In the genomic region with DNA sequence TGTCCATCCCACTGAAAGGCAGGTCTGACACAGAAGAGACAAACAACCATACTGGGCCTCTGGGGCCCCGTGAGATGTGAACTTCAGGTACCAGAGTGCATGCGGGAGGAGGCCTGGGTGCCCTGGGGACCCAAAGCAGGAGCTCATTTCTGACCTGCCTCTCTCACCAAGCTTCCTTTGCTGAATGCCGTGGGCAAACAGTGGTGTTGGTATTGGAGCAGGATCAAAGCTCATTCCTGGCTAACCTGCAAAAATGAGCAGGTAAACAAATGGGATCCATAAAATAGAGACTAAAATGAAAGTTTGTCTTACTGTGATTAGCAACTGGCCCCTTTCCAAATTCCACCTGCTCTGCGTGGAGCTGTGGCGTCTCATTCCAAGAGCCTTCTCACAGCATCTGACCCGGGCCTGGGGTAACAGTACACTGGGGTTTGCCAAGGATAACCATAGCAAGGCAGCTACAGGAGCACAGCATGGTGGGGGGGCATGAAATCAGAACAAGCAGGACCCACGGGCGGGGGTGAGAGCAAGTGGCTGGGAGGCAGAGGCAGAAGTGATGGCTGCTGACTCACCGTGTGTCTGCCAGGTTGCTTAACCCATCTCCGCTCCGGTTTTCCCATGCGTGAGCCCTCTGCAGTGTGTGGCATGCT, we compare ENCODE assay signal across 11 cellular contexts.
DNase-seq lines count a peak whose midpoint lies in the region; ATAC-seq and TF ChIP-seq lines count a peak whose summit lies in the region.
"Had no signal": no experiment of that assay in that cellular context is flagged by ENCODE, and none has a peak within 500 bp of the region (broad histone marks: within the 10 kb centered on the region; RNA-seq: fewer than 3 reads in every experiment).

No MANE protein-coding gene starts in this region.

- WGBS in lung, 2 donors, result 54 to 56% methylated on average over 12 of the region's 12 CpGs

- H3K27ac Mint-ChIP-seq in WTC11, result no peak overlapping the region; the same call in 1 of the 2 replicates
- H3K27ac Mint-ChIP-seq: endodermal cell had no signal

- H3K27me3 Mint-ChIP-seq in WTC11 (ENCODE audit: low read depth), result peaks cover 3% of the 10 kb centered on the region; the same call in 1 of the 2 replicates

- DNase-seq in CD1c-positive myeloid dendritic cell (ENCODE audit: extremely low spot score) (peak; percentile 23), NCI-H2029 (lab: John Stamatoyannopoulos, UW) (peak; percentile 68), T47D (ENCODE audit: low read depth in 1 of 2, low spot score in 1 of 2) (peak; percentile 41 to 72), lung (ENCODE audit: low spot score) (peak; percentile 37), AG08396 (ENCODE audit: low spot score) (no peak), WTC11 (ENCODE audit: low spot score) (no peak)
- DNase-seq in activated CD8-positive, alpha-beta memory T cell treated with anti-CD3 and anti-CD28 coated beads, Interleukin-2, amount 50 U/mL, for 4 hours, result no peak
- DNase-seq: endodermal cell, NCI-H146, tibial artery had no signal

- H3K36me3 Mint-ChIP-seq in WTC11, result 0 out of 2 replicates have a peak, but pooled peaks cover under 1% of the 10 kb centered on the region

- no peaks in the 10 kb centered on the region for H3K36me3 ChIP-seq in lung (ENCODE audit: control insufficient read depth in 2 of 2, insufficient read depth in 2 of 2, low read length in 2 of 2)
- H3K36me3 ChIP-seq: tibial artery had no signal

- H3K27ac ChIP-seq in lung (ENCODE audit: low read depth in 1 of 2, low read length in 1 of 2), result no peak overlapping the region
- H3K27ac ChIP-seq: tibial artery had no signal

- H3K4me3 ChIP-seq in lung, result no peak overlapping the region
- H3K4me3 ChIP-seq: tibial artery had no signal

- POLR2A ChIA-PET in WTC11 (lab: Charles Lee), result no interaction called here

- H3K4me3 Mint-ChIP-seq in WTC11, result no peak overlapping the region
- H3K4me3 Mint-ChIP-seq: endodermal cell had no signal

- H3K4me1 Mint-ChIP-seq in WTC11, result peaks cover 49% of the 10 kb centered on the region

- TF ChIP-seq CTCF in lung (IDR thresholded peaks at IDR 0.05; ENCODE audit: control extremely low read depth, extremely low read depth) (no peak), WTC11 (IDR thresholded peaks at IDR 0.05) (no peak)

- no peaks in the 10 kb centered on the region for H3K27me3 ChIP-seq in lung (ENCODE audit: control insufficient read depth, insufficient read depth)

- CTCF ChIA-PET in WTC11 (lab: Charles Lee), result interaction anchor here (0.6 to 2.7 kb wide), 2 partner anchors 102 to 213 kb away, joined by 3 to 10 read pairs; no protein-coding TSS in a partner anchor

- in situ Hi-C loops in T47D (cut with HindIII; ENCODE audit: low pct_unique_long_range_greater_than_20kb, low sequenced_read_pairs), result no loop called here

- peaks cover 5 to 8% of the 10 kb centered on the region in 2 donors for H3K4me1 ChIP-seq in lung (ENCODE audit: control insufficient read depth in 2 of 2, insufficient read depth in 2 of 2, low read length in 2 of 2)
- H3K4me1 ChIP-seq: tibial artery had no signal

- peaks cover under 1% of the 10 kb centered on the region; the same call in 1 of the 2 replicates for H3K9me3 Mint-ChIP-seq in WTC11

- ATAC-seq in lung (ENCODE audit: insufficient read depth, low FRiP score) (peak; percentile 45), WTC11 (no peak), HG03135 (IDR thresholded peaks at IDR 0.05; ENCODE audit: unreplicated experiment) (no peak)

- no peaks in the 10 kb centered on the region for H3K9me3 ChIP-seq in lung (ENCODE audit: control insufficient read depth in 2 of 2, insufficient read depth in 1 of 2, low read length in 1 of 2)
- H3K9me3 ChIP-seq: tibial artery had no signal

TF ChIP-seq in WTC11, 78 proteins besides CTCF, POLR2A, EP300 and RAD21:
- TF ChIP-seq, protein P1, sequence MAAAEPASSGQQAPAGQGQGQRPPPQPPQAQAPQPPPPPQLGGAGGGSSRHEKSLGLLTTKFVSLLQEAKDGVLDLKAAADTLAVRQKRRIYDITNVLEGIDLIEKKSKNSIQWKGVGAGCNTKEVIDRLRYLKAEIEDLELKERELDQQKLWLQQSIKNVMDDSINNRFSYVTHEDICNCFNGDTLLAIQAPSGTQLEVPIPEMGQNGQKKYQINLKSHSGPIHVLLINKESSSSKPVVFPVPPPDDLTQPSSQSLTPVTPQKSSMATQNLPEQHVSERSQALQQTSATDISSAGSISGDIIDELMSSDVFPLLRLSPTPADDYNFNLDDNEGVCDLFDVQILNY (CRISPR knock-in tag; IDR thresholded peaks at IDR 0.05), result no peak
- no peak for TF ChIP-seq ZNF121 (CRISPR knock-in tag; IDR thresholded peaks at IDR 0.05)
- TF ChIP-seq, protein P2, sequence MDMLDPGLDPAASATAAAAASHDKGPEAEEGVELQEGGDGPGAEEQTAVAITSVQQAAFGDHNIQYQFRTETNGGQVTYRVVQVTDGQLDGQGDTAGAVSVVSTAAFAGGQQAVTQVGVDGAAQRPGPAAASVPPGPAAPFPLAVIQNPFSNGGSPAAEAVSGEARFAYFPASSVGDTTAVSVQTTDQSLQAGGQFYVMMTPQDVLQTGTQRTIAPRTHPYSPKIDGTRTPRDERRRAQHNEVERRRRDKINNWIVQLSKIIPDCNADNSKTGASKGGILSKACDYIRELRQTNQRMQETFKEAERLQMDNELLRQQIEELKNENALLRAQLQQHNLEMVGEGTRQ (CRISPR knock-in tag; IDR thresholded peaks at IDR 0.05), result no peak
- no peak for TF ChIP-seq NFYB (CRISPR knock-in tag; conservative IDR thresholded peaks at IDR 0.05; ENCODE audit: low read depth)
- TF ChIP-seq ZNF232 (CRISPR knock-in tag; IDR thresholded peaks at IDR 0.05), result no peak
- TF ChIP-seq FOXP1 (CRISPR knock-in tag; IDR thresholded peaks at IDR 0.05; ENCODE audit: borderline replicate concordance), result no peak
- no peak for TF ChIP-seq CREB1 (CRISPR knock-in tag; IDR thresholded peaks at IDR 0.05)
- TF ChIP-seq CBFB (CRISPR knock-in tag; IDR thresholded peaks at IDR 0.05; ENCODE audit: low read depth), result no peak
- TF ChIP-seq ATF1 (CRISPR knock-in tag; IDR thresholded peaks at IDR 0.05), result no peak
- TF ChIP-seq GABPB1 (CRISPR knock-in tag; IDR thresholded peaks at IDR 0.05), result no peak
- TF ChIP-seq ZNF423 (CRISPR knock-in tag; IDR thresholded peaks at IDR 0.05), result no peak
- no peak for TF ChIP-seq ZNF317 (CRISPR knock-in tag; IDR thresholded peaks at IDR 0.05; ENCODE audit: borderline replicate concordance, low read depth)
- TF ChIP-seq PRRX2 (CRISPR knock-in tag; IDR thresholded peaks at IDR 0.05), result no peak
- TF ChIP-seq, protein P3, sequence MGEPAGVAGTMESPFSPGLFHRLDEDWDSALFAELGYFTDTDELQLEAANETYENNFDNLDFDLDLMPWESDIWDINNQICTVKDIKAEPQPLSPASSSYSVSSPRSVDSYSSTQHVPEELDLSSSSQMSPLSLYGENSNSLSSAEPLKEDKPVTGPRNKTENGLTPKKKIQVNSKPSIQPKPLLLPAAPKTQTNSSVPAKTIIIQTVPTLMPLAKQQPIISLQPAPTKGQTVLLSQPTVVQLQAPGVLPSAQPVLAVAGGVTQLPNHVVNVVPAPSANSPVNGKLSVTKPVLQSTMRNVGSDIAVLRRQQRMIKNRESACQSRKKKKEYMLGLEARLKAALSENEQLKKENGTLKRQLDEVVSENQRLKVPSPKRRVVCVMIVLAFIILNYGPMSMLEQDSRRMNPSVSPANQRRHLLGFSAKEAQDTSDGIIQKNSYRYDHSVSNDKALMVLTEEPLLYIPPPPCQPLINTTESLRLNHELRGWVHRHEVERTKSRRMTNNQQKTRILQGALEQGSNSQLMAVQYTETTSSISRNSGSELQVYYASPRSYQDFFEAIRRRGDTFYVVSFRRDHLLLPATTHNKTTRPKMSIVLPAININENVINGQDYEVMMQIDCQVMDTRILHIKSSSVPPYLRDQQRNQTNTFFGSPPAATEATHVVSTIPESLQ (CRISPR knock-in tag; IDR thresholded peaks at IDR 0.05), result no peak
- TF ChIP-seq TEAD1 (CRISPR knock-in tag; IDR thresholded peaks at IDR 0.05), result no peak
- no peak for TF ChIP-seq TP53 (CRISPR knock-in tag; IDR thresholded peaks at IDR 0.05)
- TF ChIP-seq, protein P4, sequence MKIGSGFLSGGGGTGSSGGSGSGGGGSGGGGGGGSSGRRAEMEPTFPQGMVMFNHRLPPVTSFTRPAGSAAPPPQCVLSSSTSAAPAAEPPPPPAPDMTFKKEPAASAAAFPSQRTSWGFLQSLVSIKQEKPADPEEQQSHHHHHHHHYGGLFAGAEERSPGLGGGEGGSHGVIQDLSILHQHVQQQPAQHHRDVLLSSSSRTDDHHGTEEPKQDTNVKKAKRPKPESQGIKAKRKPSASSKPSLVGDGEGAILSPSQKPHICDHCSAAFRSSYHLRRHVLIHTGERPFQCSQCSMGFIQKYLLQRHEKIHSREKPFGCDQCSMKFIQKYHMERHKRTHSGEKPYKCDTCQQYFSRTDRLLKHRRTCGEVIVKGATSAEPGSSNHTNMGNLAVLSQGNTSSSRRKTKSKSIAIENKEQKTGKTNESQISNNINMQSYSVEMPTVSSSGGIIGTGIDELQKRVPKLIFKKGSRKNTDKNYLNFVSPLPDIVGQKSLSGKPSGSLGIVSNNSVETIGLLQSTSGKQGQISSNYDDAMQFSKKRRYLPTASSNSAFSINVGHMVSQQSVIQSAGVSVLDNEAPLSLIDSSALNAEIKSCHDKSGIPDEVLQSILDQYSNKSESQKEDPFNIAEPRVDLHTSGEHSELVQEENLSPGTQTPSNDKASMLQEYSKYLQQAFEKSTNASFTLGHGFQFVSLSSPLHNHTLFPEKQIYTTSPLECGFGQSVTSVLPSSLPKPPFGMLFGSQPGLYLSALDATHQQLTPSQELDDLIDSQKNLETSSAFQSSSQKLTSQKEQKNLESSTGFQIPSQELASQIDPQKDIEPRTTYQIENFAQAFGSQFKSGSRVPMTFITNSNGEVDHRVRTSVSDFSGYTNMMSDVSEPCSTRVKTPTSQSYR (CRISPR knock-in tag; IDR thresholded peaks at IDR 0.05), result no peak

Comparison
In these comparisons a context has a peak if more than half of its experiments do, and no peak if none do; other contexts are left out.
1. DNase-seq: peak in CD1c-positive myeloid dendritic cell (single experiment), NCI-H2029 (single experiment), T47D (2 of 2) and lung (single experiment); none in AG08396 (single experiment), WTC11 (single experiment) and activated CD8-positive, alpha-beta memory T cell treated with anti-CD3 and anti-CD28 coated beads, Interleukin-2, amount 50 U/mL, for 4 hours (single experiment).